ENCODE assay signal across 8 cellular contexts in genomic region chr12:112130461-112130998, GRCh38. TPM values are rescaled to one million over a fixed set of nuclear protein-coding genes. Genes with fewer than 3 reads are reported as not detected.
DNase-seq lines count a peak whose midpoint lies in the region; ATAC-seq and TF ChIP-seq lines count a peak whose summit lies in the region.

No MANE protein-coding gene starts in this region.

- H2BK5ac ChIP-seq in H9 (ENCODE audit: insufficient read length, low read length), result no peak overlapping the region

- no peak overlapping the region for H2BK15ac ChIP-seq in H9 (ENCODE audit: low read depth, low read length)

- no peak overlapping the region for H4K8ac ChIP-seq in H9 (replicated peaks; ENCODE audit: insufficient read length, low read depth, low read length)

- no peak overlapping the region for H2AK5ac ChIP-seq in H9 (ENCODE audit: insufficient read length, low read length)

- H3K36me3 Mint-ChIP-seq in activated T-cell treated with anti-CD3 and anti-CD28 coated beads, Interleukin-2, amount 50 U/mL, for 4 hours (ENCODE audit: insufficient read depth), result peaks cover 11% of the 10 kb centered on the region
- H3K36me3 Mint-ChIP-seq in activated naive CD8-positive, alpha-beta T cell, result peaks cover 6% of the 10 kb centered on the region
- H3K36me3 Mint-ChIP-seq in memory B cell, result peaks cover 4% of the 10 kb centered on the region
- peaks cover 0 to 13% (median 2%) of the 10 kb centered on the region in 3 experiments; a peak in 3 of 7 replicates for H3K36me3 Mint-ChIP-seq in H9 (ENCODE audit: insufficient read depth in 1 of 3, low read depth in 3 of 3)

- H3K27me3 Mint-ChIP-seq in activated T-cell treated with anti-CD3 and anti-CD28 coated beads, Interleukin-2, amount 50 U/mL, for 4 hours (ENCODE audit: low read depth), result no peaks in the 10 kb centered on the region
- no peaks in the 10 kb centered on the region for H3K27me3 Mint-ChIP-seq in activated naive CD8-positive, alpha-beta T cell
- H3K27me3 Mint-ChIP-seq in memory B cell, result no peaks in the 10 kb centered on the region
- no peaks in the 10 kb centered on the region for H3K27me3 Mint-ChIP-seq in H9 (ENCODE audit: low read depth)

- no peak overlapping the region for H3K56ac ChIP-seq in H9 (ENCODE audit: insufficient read length, low read depth, low read length)

- no peaks in the 10 kb centered on the region; the same call in 1 of the 2 replicates for H3K79me2 ChIP-seq in H9 (ENCODE audit: insufficient read depth, low read length)

- H2BK120ac ChIP-seq in H9 (ENCODE audit: low read depth, low read length, poor library complexity, severe bottlenecking), result no peak overlapping the region

- no peak overlapping the region for H2BK20ac ChIP-seq in H9 (ENCODE audit: low read depth, low read length, poor library complexity, severe bottlenecking)

- DNase-seq in activated T-cell treated with anti-CD3 and anti-CD28 coated beads, Interleukin-2, amount 50 U/mL, for 4 hours, result no peak
- no peak for DNase-seq in activated T-cell treated with anti-CD3 and anti-CD28 coated beads, Interleukin-2, amount 50 U/mL, for 48 hours
- peak in 1 of 2 donors; percentile 5 for DNase-seq in memory B cell (ENCODE audit: low spot score in 2 of 2)
- DNase-seq in WERI-Rb-1, result no peak
- DNase-seq in SW480 (ENCODE audit: low spot score), result no peak
- DNase-seq in H9, result no peak

- no peaks in the 10 kb centered on the region for H4K20me1 ChIP-seq in H9 (ENCODE audit: control insufficient read depth, insufficient read depth, insufficient read length)

- H2AFZ ChIP-seq in H9 (ENCODE audit: low read length), result no peak overlapping the region

- H3K4me2 ChIP-seq in H9 (ENCODE audit: insufficient read depth, insufficient read length, low read length), result no peak overlapping the region

- H3T11ph ChIP-seq in H9 (ENCODE audit: low read length), result no peak overlapping the region

- H3K4me1 ChIP-seq in H9 (ENCODE audit: insufficient read depth, low read length), result no peaks in the 10 kb centered on the region

- no CpG with 5 or more reads among the region's 2 CpGs for WGBS in H9 (ENCODE audit: extremely low coverage, insufficient read length, low lambda C conversion rate)

- peak overlapping the region; percentile 94 for H3K27ac Mint-ChIP-seq in activated naive CD8-positive, alpha-beta T cell
- peak overlapping the region; percentile 90 for H3K27ac Mint-ChIP-seq in memory B cell
- no peak overlapping the region for H3K27ac Mint-ChIP-seq in H9

- no peak overlapping the region for H4K5ac ChIP-seq in H9 (ENCODE audit: insufficient read length, low read depth, low read length)

- H3K9ac ChIP-seq in H9 (ENCODE audit: extremely low read depth, insufficient read length, low read length), result no peak overlapping the region

- no peak for TF ChIP-seq CTCF in WERI-Rb-1 (IDR thresholded peaks at IDR 0.05; ENCODE audit: low read depth, low read length)
- no peak for TF ChIP-seq CTCF in H9 (conservative IDR thresholded peaks at IDR 0.05)

- peak; percentile 77 to 84 for ATAC-seq in activated T-cell treated with anti-CD3 and anti-CD28 coated beads, Interleukin-2, amount 50 U/mL, for 4 hours
- peak; percentile 48 for ATAC-seq in HG03565 (IDR thresholded peaks at IDR 0.05; ENCODE audit: unreplicated experiment)
- peak; percentile 80 for ATAC-seq in memory B cell (ENCODE audit: low read depth)

- no peaks in the 10 kb centered on the region for H3K9me3 Mint-ChIP-seq in activated T-cell treated with anti-CD3 and anti-CD28 coated beads, Interleukin-2, amount 50 U/mL, for 4 hours
- H3K9me3 Mint-ChIP-seq in activated naive CD8-positive, alpha-beta T cell (ENCODE audit: low read depth), result no peaks in the 10 kb centered on the region
- H3K9me3 Mint-ChIP-seq in memory B cell, result no peaks in the 10 kb centered on the region
- H3K9me3 Mint-ChIP-seq in H9, result no peaks in the 10 kb centered on the region

- peak overlapping the region; percentile 54 for H3K4me3 Mint-ChIP-seq in activated T-cell treated with anti-CD3 and anti-CD28 coated beads, Interleukin-2, amount 50 U/mL, for 4 hours
- H3K4me3 Mint-ChIP-seq in activated naive CD8-positive, alpha-beta T cell, result peak overlapping the region; percentile 79
- H3K4me3 Mint-ChIP-seq in memory B cell (peak overlapping the region; percentile 76), H9 (no peak overlapping the region)

- H3K23me2 ChIP-seq in H9 (ENCODE audit: insufficient read length, low read depth, low read length, poor library complexity, severe bottlenecking), result peaks cover 8% of the 10 kb centered on the region

- H3K27ac ChIP-seq in WERI-Rb-1 (no peak overlapping the region), H9 (ENCODE audit: insufficient read length, low read depth, low read length) (no peak overlapping the region)

- H3K9me3 ChIP-seq in WERI-Rb-1 (ENCODE audit: severe bottlenecking) (no peaks in the 10 kb centered on the region), H9 (ENCODE audit: control insufficient read depth, low read depth, low read length) (no peaks in the 10 kb centered on the region)

- H3K4me3 ChIP-seq in WERI-Rb-1 (ENCODE audit: low read depth, low read length), result no peak overlapping the region

- H3K23ac ChIP-seq in H9 (ENCODE audit: insufficient read length, low read depth, low read length), result no peak overlapping the region

- H3K4me1 Mint-ChIP-seq in activated T-cell treated with anti-CD3 and anti-CD28 coated beads, Interleukin-2, amount 50 U/mL, for 4 hours (ENCODE audit: low read depth), result peaks cover 63% of the 10 kb centered on the region
- peaks cover 61% of the 10 kb centered on the region for H3K4me1 Mint-ChIP-seq in activated naive CD8-positive, alpha-beta T cell (ENCODE audit: low read depth)
- H3K4me1 Mint-ChIP-seq in memory B cell (peaks cover 19% of the 10 kb centered on the region), H9 (peaks cover 11% of the 10 kb centered on the region in 2 experiments)

- no peak overlapping the region for H3K18ac ChIP-seq in H9 (ENCODE audit: insufficient read length, low read depth, low read length)

- H3K27me3 ChIP-seq in WERI-Rb-1 (ENCODE audit: insufficient read depth, low read depth, severe bottlenecking), result no peaks in the 10 kb centered on the region
- H3K27me3 ChIP-seq in H9 (ENCODE audit: insufficient read depth, low read length), result no peaks in the 10 kb centered on the region

- peaks cover 9% of the 10 kb centered on the region for H3K36me3 ChIP-seq in WERI-Rb-1

- no peaks in the 10 kb centered on the region for H3K79me1 ChIP-seq in H9 (ENCODE audit: insufficient read depth, low read depth, low read length, poor library complexity, severe bottlenecking)

- H3K14ac ChIP-seq in H9 (ENCODE audit: insufficient read depth, low read length), result no peak overlapping the region

- no peak overlapping the region for H4K91ac ChIP-seq in H9 (ENCODE audit: insufficient read length, low read depth, low read length)

- no peak overlapping the region for H2BK12ac ChIP-seq in H9 (ENCODE audit: insufficient read length, low read depth, low read length)

- H3K4ac ChIP-seq in H9 (ENCODE audit: low read depth, low read length), result no peak overlapping the region

RNA-seq across cellular contexts. Expression of gene TRAFD1, which starts 5.2 kb away (rescaled TPM):
- 10 to 100 TPM; 47.1 to 52.3 (median 49.4) TPM for total RNA-seq in activated T-cell treated with anti-CD3 and anti-CD28 coated beads, Interleukin-2, amount 50 U/mL, for 4 hours
- 32.0 and 32.9 TPM in 2 replicates for total RNA-seq in H9 (2021)

RNA-seq across cellular contexts. Expression of gene NAA25, which starts 21.9 kb away (rescaled TPM):
- total RNA-seq in activated T-cell treated with anti-CD3 and anti-CD28 coated beads, Interleukin-2, amount 50 U/mL, for 4 hours, result 10 to 100 TPM; 60.1 to 67.5 (median 60.5) TPM
- 54.3 and 57.1 TPM in 2 replicates for total RNA-seq in H9 (2021)

Comparison
In these comparisons a context has a peak if more than half of its experiments do, and no peak if none do; other contexts are left out.
1. H3K4me3 Mint-ChIP-seq: peak in activated T-cell treated with anti-CD3 and anti-CD28 coated beads, Interleukin-2, amount 50 U/mL, for 4 hours (single experiment), activated naive CD8-positive, alpha-beta T cell (single experiment) and memory B cell (single experiment); none in H9 (0 of 2).
2. H3K27ac Mint-ChIP-seq: peak in activated naive CD8-positive, alpha-beta T cell (single experiment) and memory B cell (single experiment); none in H9 (0 of 3).
3. Peak in every context shown above with its lines, with median percentiles within 50 percentile points of each other: ATAC-seq.